ENCODE assay signal across 1 cellular context in genomic region chr22:48754611-48755331, GRCh38.
TF ChIP-seq lines count a peak whose summit lies in the region.

No MANE protein-coding gene starts in this region.

TF ChIP-seq in IMR-90, 13 proteins besides CTCF, POLR2A, EP300 and RAD21 (continued from another document):
- TF ChIP-seq FOS (IDR thresholded peaks at IDR 0.05; ENCODE audit: low read depth, low read length) (no peak), BHLHE40 (IDR thresholded peaks at IDR 0.05; ENCODE audit: low read depth, low read length) (no peak), MXI1 (IDR thresholded peaks at IDR 0.05; ENCODE audit: borderline replicate concordance, low read depth, low read length) (no peak), NFE2L2 (IDR thresholded peaks at IDR 0.05; ENCODE audit: low read depth, low read length) (no peak), RFX5 (IDR thresholded peaks at IDR 0.05; ENCODE audit: low read depth, low read length) (no peak)
TF ChIP-seq in IMR-90: peak in this region for 0.
